In genomic region chr1:17215545-17215890, GRCh38 we compare ENCODE assay signal across 22 cellular contexts. TPM values are rescaled to one million over a fixed set of nuclear protein-coding genes. Genes with fewer than 3 reads are reported as not detected.
DNase-seq lines count a peak whose midpoint lies in the region; ATAC-seq and TF ChIP-seq lines count a peak whose summit lies in the region.
"Had no signal": no experiment of that assay in that cellular context is flagged by ENCODE, and none has a peak within 500 bp of the region (broad histone marks: within the 10 kb centered on the region; RNA-seq: fewer than 3 reads in every experiment).

No MANE protein-coding gene starts in this region.

- TF ChIP-seq CTCF in heart left ventricle (IDR thresholded peaks at IDR 0.05) (no peak), RWPE2 (IDR thresholded peaks at IDR 0.05; ENCODE audit: poor library complexity, severe bottlenecking) (no peak)

- no peaks in the 10 kb centered on the region for H3K9me2 ChIP-seq in Karpas-422 (replicated peaks; ENCODE audit: insufficient read depth, low read length)

- H3K36me3 ChIP-seq in heart left ventricle (no peaks in the 10 kb centered on the region), RWPE2 (ENCODE audit: low read depth) (no peaks in the 10 kb centered on the region), Karpas-422 (ENCODE audit: insufficient read depth, low read length) (no peaks in the 10 kb centered on the region)
- H3K36me3 ChIP-seq: ascending aorta, transverse colon had no signal

- H3K4me2 ChIP-seq in Karpas-422 (ENCODE audit: low read depth, low read length, poor library complexity, severe bottlenecking), result no peak overlapping the region

- DNase-seq in Right ventricle myocardium superior (peak; percentile 23), heart left ventricle (no peak), RWPE2 (ENCODE audit: low spot score) (peak; percentile 92), fibroblast of gingiva (ENCODE audit: low read depth) (peak; percentile 17), DMS79 treated with DMSO at 0.1 percent for 48 hours (lab: John Stamatoyannopoulos, UW) (no peak), Karpas-422 (no peak)
- DNase-seq in activated T-cell treated with anti-CD3 and anti-CD28 coated beads, Interleukin-2, amount 50 U/mL, for 1 hour, result no peak
- DNase-seq: activated CD4-positive, alpha-beta T cell treated with anti-CD3 and anti-CD28 coated beads, Interleukin-2, amount 10 ng/mL, durations not matched to agents 24 days and 14 days; activated CD8-positive, alpha-beta memory T cell treated with anti-CD3 and anti-CD28 coated beads, Interleukin-2, amount 50 U/mL, for 4 hours; activated naive CD4-positive, alpha-beta T cell treated with Interleukin-2 at 50 U/mL for 16 hours; CD4-positive, alpha-beta memory T cell; cortex of kidney; DMS79; glutamatergic neuron; HCEC 1CT; islet precursor cell; NCI-H1694 treated with DMSO at 0.1 percent for 48 hours; stimulated activated naive CD4-positive, alpha-beta T cell treated with Interleukin-2 at 50 U/mL for 16 hours; transverse colon had no signal

- H3K27me3 ChIP-seq in heart left ventricle (peaks cover 8 to 62% (median 33%) of the 10 kb centered on the region in 9 donors), RWPE2 (ENCODE audit: insufficient read depth, poor library complexity, severe bottlenecking) (no peaks in the 10 kb centered on the region), Karpas-422 (ENCODE audit: low read length) (no peaks in the 10 kb centered on the region)
- H3K27me3 ChIP-seq: ascending aorta had no signal

- H4K20me1 ChIP-seq in Karpas-422 (ENCODE audit: insufficient read depth, low read depth, low read length), result no peaks in the 10 kb centered on the region

- no peaks in the 10 kb centered on the region for H3K79me2 ChIP-seq in Karpas-422 (ENCODE audit: low read length)

- intact Hi-C loops in Right ventricle myocardium superior (cut with DNase I), result no loop called here
- intact Hi-C loops in heart left ventricle (cut with DNase I), result no loop called here

- H3K9ac ChIP-seq in Karpas-422 (ENCODE audit: low read length), result no peak overlapping the region

- no peak for ATAC-seq in Right ventricle myocardium superior (ENCODE audit: poor library complexity)
- no peak for ATAC-seq in heart left ventricle
- peak; percentile 66 for ATAC-seq in RWPE2 (ENCODE audit: low read depth)
- ATAC-seq in HG03439 (IDR thresholded peaks at IDR 0.05; ENCODE audit: unreplicated experiment), result no peak

- H3K4me1 ChIP-seq in heart left ventricle (peaks cover 0 to 8% (median 0%) of the 10 kb centered on the region in 12 donors), RWPE2 (ENCODE audit: insufficient read depth, poor library complexity, severe bottlenecking) (peaks cover 41% of the 10 kb centered on the region), Karpas-422 (ENCODE audit: low read length) (no peaks in the 10 kb centered on the region)
- H3K4me1 ChIP-seq: ascending aorta had no signal

- H3K9me3 ChIP-seq in heart left ventricle (no peaks in the 10 kb centered on the region), RWPE2 (ENCODE audit: severe bottlenecking) (no peaks in the 10 kb centered on the region), Karpas-422 (ENCODE audit: low read length) (no peaks in the 10 kb centered on the region)
- H3K9me3 ChIP-seq: ascending aorta, transverse colon had no signal

- no peak overlapping the region for H2AFZ ChIP-seq in Karpas-422 (ENCODE audit: low read length)

- no peak for TF ChIP-seq POLR2A in heart left ventricle (IDR thresholded peaks at IDR 0.05)

- 70 to 88% (median 79%) methylated on average over 6 of the region's 6 CpGs for WGBS in heart left ventricle, 4 donors

- H3K27ac ChIP-seq in heart left ventricle, result no peak overlapping the region
- peak overlapping the region; percentile 91 for H3K27ac ChIP-seq in RWPE2 (ENCODE audit: poor library complexity, severe bottlenecking)
- H3K27ac ChIP-seq in Karpas-422 (ENCODE audit: low read length), result no peak overlapping the region
- H3K27ac ChIP-seq: ascending aorta, transverse colon had no signal

- H3K4me3 ChIP-seq in heart left ventricle, result no peak overlapping the region
- no peak overlapping the region for H3K4me3 ChIP-seq in RWPE2 (ENCODE audit: severe bottlenecking)
- no peak overlapping the region for H3K4me3 ChIP-seq in Karpas-422 (ENCODE audit: low read length)
- H3K4me3 ChIP-seq: ascending aorta, transverse colon had no signal

RNA-seq across cellular contexts. Expression of gene PADI1, which starts 10.6 kb away (rescaled TPM):
- total RNA-seq in Right ventricle myocardium superior (not detected), heart left ventricle (not detected)
- under 1 TPM in 1 of 2 donors, not detected in 1; 0.04 TPM for polyA plus RNA-seq in heart left ventricle
- not detected in 2 replicates for total RNA-seq in Karpas-422 (2014; rRNA removed; shearing (Covaris generic); ENCODE audit: low replicate concordance)
- total RNA-seq: activated CD4-positive, alpha-beta T cell treated with anti-CD3 and anti-CD28 coated beads, Interleukin-2, amount 10 ng/mL, durations not matched to agents 24 days and 14 days; ascending aorta; CD4-positive, alpha-beta memory T cell; NCI-H460 had no signal
- polyA plus RNA-seq: CD4-positive, alpha-beta memory T cell had no signal

RNA-seq across cellular contexts. Expression of gene PADI3, which starts 33.4 kb away (rescaled TPM):
- total RNA-seq in Right ventricle myocardium superior, result not detected
- total RNA-seq in heart left ventricle, result not detected
- polyA plus RNA-seq in heart left ventricle, result not detected
- not detected in 2 replicates for total RNA-seq in Karpas-422 (2014; rRNA removed; shearing (Covaris generic); ENCODE audit: low replicate concordance)
- total RNA-seq: activated CD4-positive, alpha-beta T cell treated with anti-CD3 and anti-CD28 coated beads, Interleukin-2, amount 10 ng/mL, durations not matched to agents 24 days and 14 days; ascending aorta; CD4-positive, alpha-beta memory T cell; NCI-H460; transverse colon had no signal
- polyA plus RNA-seq: CD4-positive, alpha-beta memory T cell had no signal

Comparison
In these comparisons a context has a peak if more than half of its experiments do, and no peak if none do; other contexts are left out.
1. DNase-seq: peak in Right ventricle myocardium superior (single experiment), RWPE2 (single experiment) and fibroblast of gingiva (single experiment); none in heart left ventricle (0 of 5), activated T-cell treated with anti-CD3 and anti-CD28 coated beads, Interleukin-2, amount 50 U/mL, for 1 hour (single experiment), DMS79 treated with DMSO at 0.1 percent for 48 hours (single experiment) and Karpas-422 (single experiment).